Comparison of ENCODE assay signal across 8 cellular contexts in genomic region chr10:98446656-98447221, GRCh38.
DNase-seq lines count a peak whose midpoint lies in the region; ATAC-seq and TF ChIP-seq lines count a peak whose summit lies in the region.

Gene HPS1, minus strand, starts transcription at chr10:98446935. Its CDS starts 3,695 bp downstream, at chr10:98443240.

- H3K4me3 ChIP-seq in AG10803 (ENCODE audit: low read length) (peak within 1 kb of the TSS; percentile 86), mucosa of rectum (ENCODE audit: low read length in 2 of 2) (peak within 1 kb of the TSS; percentile 79 to 90)

- H3K4me1 ChIP-seq in mucosa of rectum (ENCODE audit: control insufficient read depth in 2 of 2, insufficient read depth in 2 of 2, low read length in 2 of 2) = peaks cover 2 to 14% of the 10 kb centered on the region in 2 donors

- ATAC-seq in GM18873 (IDR thresholded peaks at IDR 0.05; ENCODE audit: low FRiP score, unreplicated experiment) = peak; percentile 67
- ATAC-seq in HG03108 (IDR thresholded peaks at IDR 0.05; ENCODE audit: unreplicated experiment) = peak; percentile 87

- peak; percentile 69 for DNase-seq in AG10803 (ENCODE audit: low read depth)
- DNase-seq in NOMO-1 treated with DMSO at 0.1 percent for 48 hours (lab: John Stamatoyannopoulos, UW; ENCODE audit: unreplicated experiment) = peak; percentile 56
- peak; percentile 69 for DNase-seq in activated T-cell treated with anti-CD3 and anti-CD28 coated beads for 1 hour (ENCODE audit: low read depth)
- no peak for DNase-seq in epithelial cell of prostate (ENCODE audit: low read depth, low spot score)
- DNase-seq in stimulated activated CD8-positive, alpha-beta memory T cell treated with anti-CD3 and anti-CD28 coated beads, Interleukin-4, amount 100 ng/mL, for 4 hours (ENCODE audit: low read depth in 2 of 2, low spot score in 1 of 2) = peak; percentile 55 to 67

- TF ChIP-seq CTCF in AG10803 (conservative IDR thresholded peaks at IDR 0.05; ENCODE audit: low read length) = no peak

- H3K36me3 ChIP-seq in mucosa of rectum (ENCODE audit: control insufficient read depth in 2 of 2, insufficient read depth in 2 of 2, low read length in 2 of 2) = peaks cover 24 to 27% of the 10 kb centered on the region in 2 donors

- no peaks in the 10 kb centered on the region for H3K27me3 ChIP-seq in mucosa of rectum (ENCODE audit: control insufficient read depth in 2 of 2, insufficient read depth in 2 of 2, low read length in 2 of 2)

- H3K9me3 ChIP-seq in mucosa of rectum (ENCODE audit: control insufficient read depth in 2 of 2, low read length in 2 of 2) = no peaks in the 10 kb centered on the region

- H3K9ac ChIP-seq in mucosa of rectum (ENCODE audit: low read depth in 1 of 2, low read length in 2 of 2) = peak within 1 kb of the TSS; percentile 86 to 88

- H3K27ac ChIP-seq in epithelial cell of prostate (peak within 1 kb of the TSS; percentile 66), mucosa of rectum (ENCODE audit: low read depth in 2 of 2, low read length in 2 of 2) (peak within 1 kb of the TSS; percentile 86 to 88)
